1 cellular context compared by ENCODE assay signal in the genomic region with DNA sequence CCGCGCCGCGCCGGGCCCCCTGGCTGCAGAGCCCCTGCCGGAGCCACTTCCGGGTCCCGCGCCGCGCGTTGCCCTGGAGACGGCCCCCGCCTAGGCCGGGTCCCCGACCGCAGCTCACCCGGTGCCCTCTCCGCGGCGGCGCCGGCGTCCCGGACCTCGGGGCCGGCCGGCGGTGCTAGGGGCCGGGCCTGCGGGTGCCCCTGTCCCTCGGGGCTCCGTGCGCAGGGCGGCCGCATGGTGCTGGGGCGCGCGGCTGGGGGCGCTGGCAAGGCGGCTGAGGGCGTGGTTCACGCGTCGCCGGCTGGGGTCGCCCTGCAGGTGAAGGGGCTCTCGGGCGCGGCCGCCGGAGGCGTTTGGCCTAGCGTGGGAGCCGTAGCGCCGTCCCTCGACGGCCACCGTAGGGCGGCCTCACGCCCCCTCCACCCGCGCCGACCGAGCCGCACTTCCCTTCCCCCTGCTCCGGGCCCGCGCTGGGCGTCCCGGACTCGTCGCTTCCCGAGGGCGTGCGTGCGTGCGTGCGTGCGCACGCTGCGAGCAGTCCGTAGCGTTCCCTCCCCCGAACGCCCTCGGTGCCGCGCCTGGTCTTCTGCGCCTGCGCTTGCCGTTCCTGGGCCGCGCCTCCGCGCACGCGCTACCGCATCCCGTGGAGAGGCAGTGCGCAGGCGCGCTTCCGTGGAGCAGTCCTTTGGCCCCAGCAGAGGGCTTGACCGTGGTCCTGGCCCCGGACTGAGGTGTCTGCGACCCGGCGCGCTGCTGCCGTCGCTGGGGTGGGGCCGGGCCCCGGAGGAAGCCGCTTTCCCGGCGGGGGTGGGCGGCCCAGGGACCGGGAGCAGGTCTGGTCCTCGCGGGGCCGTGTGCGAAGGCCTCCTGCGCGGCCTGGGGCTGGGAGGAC.
TF ChIP-seq lines count a peak whose summit lies in the region.

A gene with protein sequence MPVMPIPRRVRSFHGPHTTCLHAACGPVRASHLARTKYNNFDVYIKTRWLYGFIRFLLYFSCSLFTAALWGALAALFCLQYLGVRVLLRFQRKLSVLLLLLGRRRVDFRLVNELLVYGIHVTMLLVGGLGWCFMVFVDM (minus strand): TSS at position 509 of the 892 bp plus-strand sequence. CDS start 1,975 bp downstream, outside the sequence.

TF ChIP-seq in GM12878, 131 proteins besides CTCF, POLR2A, EP300 and RAD21 (continued from another document and continues in another):
- TF ChIP-seq, protein P1, sequence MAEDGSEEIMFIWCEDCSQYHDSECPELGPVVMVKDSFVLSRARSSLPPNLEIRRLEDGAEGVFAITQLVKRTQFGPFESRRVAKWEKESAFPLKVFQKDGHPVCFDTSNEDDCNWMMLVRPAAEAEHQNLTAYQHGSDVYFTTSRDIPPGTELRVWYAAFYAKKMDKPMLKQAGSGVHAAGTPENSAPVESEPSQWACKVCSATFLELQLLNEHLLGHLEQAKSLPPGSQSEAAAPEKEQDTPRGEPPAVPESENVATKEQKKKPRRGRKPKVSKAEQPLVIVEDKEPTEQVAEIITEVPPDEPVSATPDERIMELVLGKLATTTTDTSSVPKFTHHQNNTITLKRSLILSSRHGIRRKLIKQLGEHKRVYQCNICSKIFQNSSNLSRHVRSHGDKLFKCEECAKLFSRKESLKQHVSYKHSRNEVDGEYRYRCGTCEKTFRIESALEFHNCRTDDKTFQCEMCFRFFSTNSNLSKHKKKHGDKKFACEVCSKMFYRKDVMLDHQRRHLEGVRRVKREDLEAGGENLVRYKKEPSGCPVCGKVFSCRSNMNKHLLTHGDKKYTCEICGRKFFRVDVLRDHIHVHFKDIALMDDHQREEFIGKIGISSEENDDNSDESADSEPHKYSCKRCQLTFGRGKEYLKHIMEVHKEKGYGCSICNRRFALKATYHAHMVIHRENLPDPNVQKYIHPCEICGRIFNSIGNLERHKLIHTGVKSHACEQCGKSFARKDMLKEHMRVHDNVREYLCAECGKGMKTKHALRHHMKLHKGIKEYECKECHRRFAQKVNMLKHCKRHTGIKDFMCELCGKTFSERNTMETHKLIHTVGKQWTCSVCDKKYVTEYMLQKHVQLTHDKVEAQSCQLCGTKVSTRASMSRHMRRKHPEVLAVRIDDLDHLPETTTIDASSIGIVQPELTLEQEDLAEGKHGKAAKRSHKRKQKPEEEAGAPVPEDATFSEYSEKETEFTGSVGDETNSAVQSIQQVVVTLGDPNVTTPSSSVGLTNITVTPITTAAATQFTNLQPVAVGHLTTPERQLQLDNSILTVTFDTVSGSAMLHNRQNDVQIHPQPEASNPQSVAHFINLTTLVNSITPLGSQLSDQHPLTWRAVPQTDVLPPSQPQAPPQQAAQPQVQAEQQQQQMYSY (CRISPR knock-in tag; IDR thresholded peaks at IDR 0.05), result no peak
- peak; percentile 64 for TF ChIP-seq RELA (IDR thresholded peaks at IDR 0.05; ENCODE audit: borderline replicate concordance, partially characterized antibody)
- peak; percentile 54; the same call in 1 of the 2 replicates for TF ChIP-seq POLR2AphosphoS5 (IDR thresholded peaks at IDR 0.05; ENCODE audit: low read length)
- TF ChIP-seq BACH1 (IDR thresholded peaks at IDR 0.05; ENCODE audit: borderline replicate concordance), result 0 out of 2 replicates have a peak, but pooled peaks have one; percentile 43
- TF ChIP-seq CHD4 (IDR thresholded peaks at IDR 0.05), result no peak
- TF ChIP-seq FOS (IDR thresholded peaks at IDR 0.05; ENCODE audit: borderline replicate concordance, extremely low read depth, insufficient read length), result no peak
- no peak for TF ChIP-seq ZNF384 (IDR thresholded peaks at IDR 0.05; ENCODE audit: borderline replicate concordance, low read depth, low read length)
- TF ChIP-seq TAF1 (IDR thresholded peaks at IDR 0.05; ENCODE audit: borderline replicate concordance, low read depth, low read length), result no peak; the same call in 1 of the 2 replicates
- peak; percentile 63 for TF ChIP-seq SPI1 (IDR thresholded peaks at IDR 0.05; ENCODE audit: borderline replicate concordance, insufficient read depth, low read depth, low read length)
- TF ChIP-seq ATF3 (IDR thresholded peaks at IDR 0.05; ENCODE audit: borderline replicate concordance, extremely low read depth, low read depth, low read length), result no peak
- TF ChIP-seq, protein P2, sequence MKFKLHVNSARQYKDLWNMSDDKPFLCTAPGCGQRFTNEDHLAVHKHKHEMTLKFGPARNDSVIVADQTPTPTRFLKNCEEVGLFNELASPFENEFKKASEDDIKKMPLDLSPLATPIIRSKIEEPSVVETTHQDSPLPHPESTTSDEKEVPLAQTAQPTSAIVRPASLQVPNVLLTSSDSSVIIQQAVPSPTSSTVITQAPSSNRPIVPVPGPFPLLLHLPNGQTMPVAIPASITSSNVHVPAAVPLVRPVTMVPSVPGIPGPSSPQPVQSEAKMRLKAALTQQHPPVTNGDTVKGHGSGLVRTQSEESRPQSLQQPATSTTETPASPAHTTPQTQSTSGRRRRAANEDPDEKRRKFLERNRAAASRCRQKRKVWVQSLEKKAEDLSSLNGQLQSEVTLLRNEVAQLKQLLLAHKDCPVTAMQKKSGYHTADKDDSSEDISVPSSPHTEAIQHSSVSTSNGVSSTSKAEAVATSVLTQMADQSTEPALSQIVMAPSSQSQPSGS (IDR thresholded peaks at IDR 0.05; ENCODE audit: low read length), result no peak
- no peak for TF ChIP-seq MEF2A (IDR thresholded peaks at IDR 0.05; ENCODE audit: insufficient read depth, low read depth, low read length)
- peak; percentile 99 for TF ChIP-seq GATAD2B (conservative IDR thresholded peaks at IDR 0.05; ENCODE audit: low read depth)
- TF ChIP-seq MYB (IDR thresholded peaks at IDR 0.05; ENCODE audit: borderline replicate concordance, low read depth, low read length), result no peak
- TF ChIP-seq, protein P3, sequence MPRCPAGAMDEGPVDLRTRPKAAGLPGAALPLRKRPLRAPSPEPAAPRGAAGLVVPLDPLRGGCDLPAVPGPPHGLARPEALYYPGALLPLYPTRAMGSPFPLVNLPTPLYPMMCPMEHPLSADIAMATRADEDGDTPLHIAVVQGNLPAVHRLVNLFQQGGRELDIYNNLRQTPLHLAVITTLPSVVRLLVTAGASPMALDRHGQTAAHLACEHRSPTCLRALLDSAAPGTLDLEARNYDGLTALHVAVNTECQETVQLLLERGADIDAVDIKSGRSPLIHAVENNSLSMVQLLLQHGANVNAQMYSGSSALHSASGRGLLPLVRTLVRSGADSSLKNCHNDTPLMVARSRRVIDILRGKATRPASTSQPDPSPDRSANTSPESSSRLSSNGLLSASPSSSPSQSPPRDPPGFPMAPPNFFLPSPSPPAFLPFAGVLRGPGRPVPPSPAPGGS (IDR thresholded peaks at IDR 0.05; ENCODE audit: borderline replicate concordance, insufficient read depth, low read depth, low read length, poor library complexity, severe bottlenecking), result peak; percentile 63
- TF ChIP-seq FOXM1 (IDR thresholded peaks at IDR 0.05; ENCODE audit: low read depth, low read length), result no peak
- no peak for TF ChIP-seq EZH2 (IDR thresholded peaks at IDR 0.05; ENCODE audit: borderline replicate concordance, control insufficient read depth, low read depth, low read length)
- no peak for TF ChIP-seq SMC3 (IDR thresholded peaks at IDR 0.05; ENCODE audit: borderline replicate concordance, low read length)
- no peak for TF ChIP-seq BMI1 (IDR thresholded peaks at IDR 0.05; ENCODE audit: borderline replicate concordance)
- peak; percentile 79 for TF ChIP-seq ZNF24 (IDR thresholded peaks at IDR 0.05)
- no peak for TF ChIP-seq TCF3 (IDR thresholded peaks at IDR 0.05; ENCODE audit: borderline replicate concordance, insufficient read depth, low read depth, low read length)
- peak; percentile 61; the same call in 1 of the 2 replicates for TF ChIP-seq ELK1 (IDR thresholded peaks at IDR 0.05; ENCODE audit: low read depth, low read length)
- peak; percentile 74 for TF ChIP-seq ZSCAN29 (IDR thresholded peaks at IDR 0.05)
- TF ChIP-seq TCF7 (IDR thresholded peaks at IDR 0.05; ENCODE audit: borderline replicate concordance), result no peak
- TF ChIP-seq FOXK2 (IDR thresholded peaks at IDR 0.05), result no peak
- TF ChIP-seq SMAD1 (IDR thresholded peaks at IDR 0.05; ENCODE audit: low read depth, partially characterized antibody), result no peak
- TF ChIP-seq CHD1 (IDR thresholded peaks at IDR 0.05; ENCODE audit: low read depth, low read length), result 0 out of 2 replicates have a peak, but pooled peaks have one; percentile 30
- TF ChIP-seq, protein P4, sequence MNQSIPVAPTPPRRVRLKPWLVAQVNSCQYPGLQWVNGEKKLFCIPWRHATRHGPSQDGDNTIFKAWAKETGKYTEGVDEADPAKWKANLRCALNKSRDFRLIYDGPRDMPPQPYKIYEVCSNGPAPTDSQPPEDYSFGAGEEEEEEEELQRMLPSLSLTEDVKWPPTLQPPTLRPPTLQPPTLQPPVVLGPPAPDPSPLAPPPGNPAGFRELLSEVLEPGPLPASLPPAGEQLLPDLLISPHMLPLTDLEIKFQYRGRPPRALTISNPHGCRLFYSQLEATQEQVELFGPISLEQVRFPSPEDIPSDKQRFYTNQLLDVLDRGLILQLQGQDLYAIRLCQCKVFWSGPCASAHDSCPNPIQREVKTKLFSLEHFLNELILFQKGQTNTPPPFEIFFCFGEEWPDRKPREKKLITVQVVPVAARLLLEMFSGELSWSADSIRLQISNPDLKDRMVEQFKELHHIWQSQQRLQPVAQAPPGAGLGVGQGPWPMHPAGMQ (IDR thresholded peaks at IDR 0.05; ENCODE audit: borderline replicate concordance), result no peak
- peak; percentile 96 for TF ChIP-seq NR2F1 (conservative IDR thresholded peaks at IDR 0.05)
- TF ChIP-seq, protein P5, sequence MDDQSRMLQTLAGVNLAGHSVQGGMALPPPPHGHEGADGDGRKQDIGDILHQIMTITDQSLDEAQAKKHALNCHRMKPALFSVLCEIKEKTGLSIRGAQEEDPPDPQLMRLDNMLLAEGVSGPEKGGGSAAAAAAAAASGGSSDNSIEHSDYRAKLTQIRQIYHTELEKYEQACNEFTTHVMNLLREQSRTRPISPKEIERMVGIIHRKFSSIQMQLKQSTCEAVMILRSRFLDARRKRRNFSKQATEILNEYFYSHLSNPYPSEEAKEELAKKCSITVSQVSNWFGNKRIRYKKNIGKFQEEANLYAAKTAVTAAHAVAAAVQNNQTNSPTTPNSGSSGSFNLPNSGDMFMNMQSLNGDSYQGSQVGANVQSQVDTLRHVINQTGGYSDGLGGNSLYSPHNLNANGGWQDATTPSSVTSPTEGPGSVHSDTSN (IDR thresholded peaks at IDR 0.05; ENCODE audit: insufficient replicate concordance, low read depth, low read length), result no peak
- no peak for TF ChIP-seq CBX3 (IDR thresholded peaks at IDR 0.05; ENCODE audit: borderline replicate concordance, low read depth)
- peak; percentile 81 for TF ChIP-seq SP1 (IDR thresholded peaks at IDR 0.05; ENCODE audit: low read depth, low read length)
- no peak for TF ChIP-seq NFYA (IDR thresholded peaks at IDR 0.05; ENCODE audit: borderline replicate concordance, low read depth, low read length)
- TF ChIP-seq, protein P6, sequence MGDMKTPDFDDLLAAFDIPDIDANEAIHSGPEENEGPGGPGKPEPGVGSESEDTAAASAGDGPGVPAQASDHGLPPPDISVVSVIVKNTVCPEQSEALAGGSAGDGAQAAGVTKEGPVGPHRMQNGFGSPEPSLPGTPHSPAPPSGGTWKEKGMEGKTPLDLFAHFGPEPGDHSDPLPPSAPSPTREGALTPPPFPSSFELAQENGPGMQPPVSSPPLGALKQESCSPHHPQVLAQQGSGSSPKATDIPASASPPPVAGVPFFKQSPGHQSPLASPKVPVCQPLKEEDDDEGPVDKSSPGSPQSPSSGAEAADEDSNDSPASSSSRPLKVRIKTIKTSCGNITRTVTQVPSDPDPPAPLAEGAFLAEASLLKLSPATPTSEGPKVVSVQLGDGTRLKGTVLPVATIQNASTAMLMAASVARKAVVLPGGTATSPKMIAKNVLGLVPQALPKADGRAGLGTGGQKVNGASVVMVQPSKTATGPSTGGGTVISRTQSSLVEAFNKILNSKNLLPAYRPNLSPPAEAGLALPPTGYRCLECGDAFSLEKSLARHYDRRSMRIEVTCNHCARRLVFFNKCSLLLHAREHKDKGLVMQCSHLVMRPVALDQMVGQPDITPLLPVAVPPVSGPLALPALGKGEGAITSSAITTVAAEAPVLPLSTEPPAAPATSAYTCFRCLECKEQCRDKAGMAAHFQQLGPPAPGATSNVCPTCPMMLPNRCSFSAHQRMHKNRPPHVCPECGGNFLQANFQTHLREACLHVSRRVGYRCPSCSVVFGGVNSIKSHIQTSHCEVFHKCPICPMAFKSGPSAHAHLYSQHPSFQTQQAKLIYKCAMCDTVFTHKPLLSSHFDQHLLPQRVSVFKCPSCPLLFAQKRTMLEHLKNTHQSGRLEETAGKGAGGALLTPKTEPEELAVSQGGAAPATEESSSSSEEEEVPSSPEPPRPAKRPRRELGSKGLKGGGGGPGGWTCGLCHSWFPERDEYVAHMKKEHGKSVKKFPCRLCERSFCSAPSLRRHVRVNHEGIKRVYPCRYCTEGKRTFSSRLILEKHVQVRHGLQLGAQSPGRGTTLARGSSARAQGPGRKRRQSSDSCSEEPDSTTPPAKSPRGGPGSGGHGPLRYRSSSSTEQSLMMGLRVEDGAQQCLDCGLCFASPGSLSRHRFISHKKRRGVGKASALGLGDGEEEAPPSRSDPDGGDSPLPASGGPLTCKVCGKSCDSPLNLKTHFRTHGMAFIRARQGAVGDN (IDR thresholded peaks at IDR 0.05), result no peak; the same call in 1 of the 2 replicates
